In the genomic region with DNA sequence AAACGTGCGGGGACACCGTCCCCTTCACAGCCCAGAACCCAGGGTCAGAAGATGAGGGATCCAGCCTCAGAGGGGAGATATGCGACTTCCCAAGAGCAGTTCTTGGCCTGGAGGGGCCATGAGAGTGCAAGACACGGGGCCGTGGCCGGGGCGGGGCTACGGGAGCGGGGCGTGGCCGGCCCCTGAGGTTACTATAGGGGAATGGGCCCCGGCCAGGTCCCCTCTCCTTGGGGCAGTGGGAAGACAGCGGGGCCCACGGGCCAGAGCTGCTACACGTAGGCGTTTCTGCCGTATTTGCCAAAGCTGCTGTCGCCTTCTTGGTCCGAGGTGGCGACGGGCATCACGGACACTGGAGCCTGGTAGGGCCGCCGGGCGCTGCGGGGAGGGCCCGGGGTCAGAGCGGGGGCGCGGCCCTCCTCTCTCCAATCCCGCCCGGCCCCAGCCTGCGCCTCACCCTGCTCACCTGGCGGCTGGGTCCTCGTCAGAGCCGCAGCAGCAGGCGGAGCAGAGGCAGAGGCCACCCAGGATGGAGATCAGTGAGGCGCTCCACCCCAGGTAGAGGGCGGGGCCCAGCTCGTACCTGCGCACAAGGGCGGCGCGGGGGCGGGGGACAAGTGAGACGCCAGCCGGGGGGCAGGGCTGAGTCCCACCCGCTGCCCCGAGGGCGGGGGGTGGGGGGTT, we compare ENCODE assay signal across 10 cellular contexts. TPM values are rescaled to one million over a fixed set of nuclear protein-coding genes. Genes with fewer than 3 reads are reported as not detected.
DNase-seq lines count a peak whose midpoint lies in the region; ATAC-seq and TF ChIP-seq lines count a peak whose summit lies in the region.
"Had no signal": no experiment of that assay in that cellular context is flagged by ENCODE, and none has a peak within 500 bp of the region (broad histone marks: within the 10 kb centered on the region; RNA-seq: fewer than 3 reads in every experiment).

No MANE protein-coding gene starts in this region.

- TF ChIP-seq CTCF in gastroesophageal sphincter (IDR thresholded peaks at IDR 0.05) (no peak), prostate gland (IDR thresholded peaks at IDR 0.05) (no peak), tibial artery (IDR thresholded peaks at IDR 0.05) (no peak), MM.1S (IDR thresholded peaks at IDR 0.05; ENCODE audit: low read length) (no peak)

- no peak for TF ChIP-seq EP300 in gastroesophageal sphincter (IDR thresholded peaks at IDR 0.05)

- in situ Hi-C loops in G401 (cut with HindIII; ENCODE audit: low sequenced_read_pairs): no loop called here

- H3K4me2 ChIP-seq in MM.1S (ENCODE audit: low read depth, low read length): no peak overlapping the region

- H3K27ac ChIP-seq in gastroesophageal sphincter (peak overlapping the region in 1 of 4 donors; percentile 0), prostate gland (peak overlapping the region; percentile 53 to 58), tibial artery (no peak overlapping the region), MM.1S (ENCODE audit: low read length) (no peak overlapping the region)

- DNase-seq in G401 (ENCODE audit: low spot score): peak; percentile 49
- peak; percentile 76 for DNase-seq in NCI-H774 (lab: John Stamatoyannopoulos, UW)
- peak; percentile 59 for DNase-seq in prostate gland (ENCODE audit: low spot score)
- DNase-seq in tibial artery: no peak
- no peak for DNase-seq in NCI-H226
- DNase-seq in MM.1S: no peak
- DNase-seq: naive B cell, SHP77 treated with DMSO at 0.1 percent for 48 hours had no signal

- no peaks in the 10 kb centered on the region for H3K79me2 ChIP-seq in MM.1S (ENCODE audit: low read length)

- H3K9me3 ChIP-seq in gastroesophageal sphincter (no peaks in the 10 kb centered on the region), prostate gland (no peaks in the 10 kb centered on the region), tibial artery (no peaks in the 10 kb centered on the region), MM.1S (replicated peaks; ENCODE audit: insufficient read depth, low read length) (no peaks in the 10 kb centered on the region)

- no peaks in the 10 kb centered on the region for H3K9me2 ChIP-seq in MM.1S (replicated peaks; ENCODE audit: insufficient read depth, low read length)

- ATAC-seq in gastroesophageal sphincter (peak; percentile 13), GM19467 (IDR thresholded peaks at IDR 0.05; ENCODE audit: unreplicated experiment) (no peak)

- H3F3A ChIP-seq in MM.1S (ENCODE audit: insufficient read depth, low read length): no peaks in the 10 kb centered on the region

- peaks cover 12% of the 10 kb centered on the region for H3K27me3 ChIP-seq in gastroesophageal sphincter
- H3K27me3 ChIP-seq in prostate gland (replicated peaks; ENCODE audit: insufficient read depth): no peaks in the 10 kb centered on the region
- H3K27me3 ChIP-seq in tibial artery: no peaks in the 10 kb centered on the region
- no peaks in the 10 kb centered on the region for H3K27me3 ChIP-seq in MM.1S (replicated peaks; ENCODE audit: insufficient read depth, low read length)

- no peak overlapping the region for H3K9ac ChIP-seq in MM.1S (ENCODE audit: low read length)

- peaks cover 0 to 51% of the 10 kb centered on the region in 2 donors for H3K36me3 ChIP-seq in gastroesophageal sphincter
- H3K36me3 ChIP-seq in prostate gland: peaks cover 0 to 1% of the 10 kb centered on the region in 2 donors
- peaks cover 16 to 55% (median 18%) of the 10 kb centered on the region in 3 donors for H3K36me3 ChIP-seq in tibial artery
- H3K36me3 ChIP-seq in MM.1S (replicated peaks; ENCODE audit: insufficient read depth, low read length): no peaks in the 10 kb centered on the region

- TF ChIP-seq POLR2A in gastroesophageal sphincter (IDR thresholded peaks at IDR 0.05): no peak
- peak; percentile 62 for TF ChIP-seq POLR2A in prostate gland (IDR thresholded peaks at IDR 0.05)

- H4K20me1 ChIP-seq in MM.1S (ENCODE audit: insufficient read depth, low read length): no peaks in the 10 kb centered on the region

- H3K4me1 ChIP-seq in gastroesophageal sphincter (peaks cover 0 to 31% (median 12%) of the 10 kb centered on the region in 3 donors), prostate gland (replicated peaks) (no peaks in the 10 kb centered on the region), tibial artery (peaks cover 0 to 12% (median 6%) of the 10 kb centered on the region in 4 donors), MM.1S (ENCODE audit: low read length) (no peaks in the 10 kb centered on the region)

- intact Hi-C loops in prostate gland (cut with DNase I) (no loop called here), tibial artery (cut with DNase I; ENCODE audit: low total_unique reads) (no loop called here)

- no peak overlapping the region for H2AFZ ChIP-seq in MM.1S (ENCODE audit: low read length)

- H3K4me3 ChIP-seq in gastroesophageal sphincter: peak overlapping the region in 1 of 2 donors; percentile 34
- H3K4me3 ChIP-seq in prostate gland: peak overlapping the region; percentile 27 to 39
- no peak overlapping the region for H3K4me3 ChIP-seq in tibial artery
- no peak overlapping the region for H3K4me3 ChIP-seq in MM.1S (ENCODE audit: low read length)

- WGBS in gastroesophageal sphincter (ENCODE audit: low coverage in 1 of 2), 2 donors: 0% methylated on average over 2 of the region's 51 CpGs; no CpG with 5 or more reads in 1 of the 2 donors
- 11% methylated on average over 36 of the region's 51 CpGs for WGBS in prostate gland

RNA-seq across cellular contexts. Expression of gene CLDN15, which starts 5.3 kb away (rescaled TPM):
- total RNA-seq in G401 (2014; rRNA removed; shearing (Covaris generic)): 1.8 and 4.3 TPM in 2 replicates
- total RNA-seq in gastroesophageal sphincter (1 to 10 TPM; 4.4 to 6.8 (median 5.0) TPM), prostate gland (10 to 100 TPM in 1 of 2 donors, 1 to 10 TPM in 1; 9.2 to 17.4 TPM)

RNA-seq across cellular contexts. Expression of gene FIS1, which starts 12.6 kb away (rescaled TPM):
- 139 and 190 TPM in 2 replicates for total RNA-seq in G401 (2014; rRNA removed; shearing (Covaris generic))
- total RNA-seq in gastroesophageal sphincter: 100 to 1,000 TPM; 227 to 315 (median 248) TPM
- total RNA-seq in prostate gland: 100 to 1,000 TPM; 238 to 256 TPM

RNA-seq across cellular contexts. Expression of gene ZNHIT1, which starts 14.3 kb away (rescaled TPM):
- total RNA-seq in G401 (2014; rRNA removed; shearing (Covaris generic)): 74.5 and 105 TPM in 2 replicates
- total RNA-seq in gastroesophageal sphincter: 10 to 100 TPM; 76.2 to 97.8 (median 88.6) TPM
- total RNA-seq in prostate gland: 100 to 1,000 TPM in 1 of 2 donors, 10 to 100 TPM in 1; 75.2 to 109 TPM

RNA-seq across cellular contexts. Expression of gene PLOD3, which starts 14.9 kb away (rescaled TPM):
- total RNA-seq in G401 (2014; rRNA removed; shearing (Covaris generic)): 18.0 and 38.1 TPM in 2 replicates
- 10 to 100 TPM; 35.0 to 51.3 (median 43.6) TPM for total RNA-seq in gastroesophageal sphincter
- total RNA-seq in prostate gland: 10 to 100 TPM; 24.2 to 52.5 TPM

RNA-seq across cellular contexts. Expression of gene MOGAT3, which starts 31.4 kb away (rescaled TPM):
- not detected in 2 replicates for total RNA-seq in G401 (2014; rRNA removed; shearing (Covaris generic))
- total RNA-seq in gastroesophageal sphincter (not detected), prostate gland (not detected)

Comparison
In these comparisons a context has a peak if more than half of its experiments do, and no peak if none do; other contexts are left out.
1. DNase-seq: peak in G401 (single experiment), NCI-H774 (single experiment) and prostate gland (single experiment); none in tibial artery (0 of 2), NCI-H226 (single experiment) and MM.1S (single experiment).
2. H3K27ac ChIP-seq: peak in prostate gland (2 of 2); none in tibial artery (0 of 2) and MM.1S (single experiment).
3. H3K4me3 ChIP-seq: peak in prostate gland (2 of 2); none in tibial artery (0 of 2) and MM.1S (single experiment).